ENCODE assay signal across 10 cellular contexts in genomic region chr2:65265090-65266045, GRCh38.
DNase-seq lines count a peak whose midpoint lies in the region; ATAC-seq and TF ChIP-seq lines count a peak whose summit lies in the region.
"Had no signal": no experiment of that assay in that cellular context is flagged by ENCODE, and none has a peak within 500 bp of the region (broad histone marks: within the 10 kb centered on the region; RNA-seq: fewer than 3 reads in every experiment).

No MANE protein-coding gene starts in this region.

- H3K4me1 ChIP-seq in Loucy (ENCODE audit: insufficient read depth, low read length, poor library complexity, severe bottlenecking), result no peaks in the 10 kb centered on the region

- no peak overlapping the region for H3K4me2 ChIP-seq in Loucy (ENCODE audit: low read depth, low read length, poor library complexity, severe bottlenecking)
- H3K4me2 ChIP-seq: BLaER1 treated with 17β-estradiol and CSF1 and Interleukin-3, amounts not matched to agents 10 nM and 100 nM had no signal

- ATAC-seq in HG02678 (IDR thresholded peaks at IDR 0.05; ENCODE audit: unreplicated experiment) (no peak), HG03442 (IDR thresholded peaks at IDR 0.05; ENCODE audit: unreplicated experiment) (no peak)

- TF ChIP-seq CTCF in Loucy (conservative IDR thresholded peaks at IDR 0.05; ENCODE audit: low read length), result peak; percentile 92

- no peak overlapping the region for H3K9ac ChIP-seq in Loucy (ENCODE audit: low read depth, low read length, poor library complexity, severe bottlenecking)
- H3K9ac ChIP-seq: BLaER1 treated with 17β-estradiol and CSF1 and Interleukin-3, amounts not matched to agents 10 nM and 100 nM had no signal

- H3K9me3 ChIP-seq in Loucy (ENCODE audit: insufficient read depth, low read depth, low read length), result no peaks in the 10 kb centered on the region
- H3K9me3 ChIP-seq: BLaER1 treated with 17β-estradiol and CSF1 and Interleukin-3, amounts not matched to agents 10 nM and 100 nM had no signal

- peaks cover 16% of the 10 kb centered on the region; the same call in 1 of the 2 replicates for H3K79me2 ChIP-seq in Loucy (ENCODE audit: insufficient read depth, low read length)

- peaks cover 75% of the 10 kb centered on the region; the same call in 1 of the 2 replicates for H3K36me3 ChIP-seq in Loucy (ENCODE audit: insufficient read depth, low read length)

- H3K27me3 ChIP-seq in Loucy (ENCODE audit: insufficient read depth, low read length, poor library complexity, severe bottlenecking), result no peaks in the 10 kb centered on the region
- H3K27me3 ChIP-seq: BLaER1 treated with 17β-estradiol and CSF1 and Interleukin-3, amounts not matched to agents 10 nM and 100 nM had no signal

- H4K20me1 ChIP-seq in Loucy (ENCODE audit: insufficient read depth, low read length, poor library complexity, severe bottlenecking), result peaks cover 21% of the 10 kb centered on the region

- DNase-seq in NCI-H510A treated with DMSO at 0.1 percent for 48 hours (lab: John Stamatoyannopoulos, UW), result peak; percentile 81
- no peak for DNase-seq in NCI-H510A (lab: John Stamatoyannopoulos, UW)
- DNase-seq in SHP77 treated with DMSO at 0.1 percent for 48 hours (lab: John Stamatoyannopoulos, UW), result peak; percentile 25
- DNase-seq in erythroblast (lab: John Stamatoyannopoulos, UW), result peak; percentile 76 to 87
- DNase-seq in middle frontal gyrus (ENCODE audit: extremely low spot score, low spot score), result peak; percentile 29
- DNase-seq: activated T-cell treated with anti-CD3 and anti-CD28 coated beads, Interleukin-2, amount 50 U/mL, for 4 hours had no signal

- no peak for TF ChIP-seq POLR2A in erythroblast (IDR thresholded peaks at IDR 0.05; ENCODE audit: low read length)

- H2AFZ ChIP-seq in Loucy (ENCODE audit: low read length), result no peak overlapping the region

- H3K9me2 ChIP-seq in Loucy (replicated peaks; ENCODE audit: low read depth, low read length), result no peaks in the 10 kb centered on the region

- H3K4me3 ChIP-seq in Loucy (ENCODE audit: low read length, poor library complexity, severe bottlenecking), result no peak overlapping the region
- H3K4me3 ChIP-seq: BLaER1 treated with 17β-estradiol and CSF1 and Interleukin-3, amounts not matched to agents 10 nM and 100 nM had no signal

- no peaks in the 10 kb centered on the region for H3F3A ChIP-seq in Loucy (ENCODE audit: low read depth)
